In the genomic region with DNA sequence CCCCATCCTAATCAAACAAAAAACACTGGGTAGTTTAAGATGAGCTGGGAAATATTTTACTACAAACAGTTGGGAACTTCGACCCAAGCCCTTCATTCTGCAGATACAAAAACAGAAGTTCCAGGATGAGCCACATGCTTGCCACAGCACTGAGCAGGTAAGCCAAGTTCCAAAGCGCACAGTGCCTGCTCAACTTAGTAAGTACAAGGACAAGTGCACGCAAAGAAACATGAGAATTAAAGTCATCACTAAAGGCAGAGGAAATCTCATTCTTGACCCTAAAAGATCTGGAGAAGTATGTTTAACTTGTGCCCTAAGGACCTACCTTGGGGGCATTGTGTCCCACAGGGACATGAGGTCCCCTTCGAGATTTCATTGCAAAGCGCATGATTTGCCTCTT, we compare ENCODE assay signal across 8 cellular contexts. TPM values are rescaled to one million over a fixed set of nuclear protein-coding genes. Genes with fewer than 3 reads are reported as not detected.
A peak's percentile ranks its signal among the peaks of the same experiment; 100 is the strongest.
DNase-seq lines count a peak whose midpoint lies in the region; ATAC-seq and TF ChIP-seq lines count a peak whose summit lies in the region.

No MANE protein-coding gene starts in this region.

- H3K9ac ChIP-seq in DND-41 (ENCODE audit: low read depth, low read length) (peak overlapping the region; percentile 81), Loucy (ENCODE audit: low read depth, low read length, poor library complexity, severe bottlenecking) (peak overlapping the region; percentile 96)

- H3K9me3 ChIP-seq in DND-41 (ENCODE audit: insufficient read depth, low read length, severe bottlenecking) = no peaks in the 10 kb centered on the region
- no peaks in the 10 kb centered on the region for H3K9me3 ChIP-seq in Loucy (ENCODE audit: insufficient read depth, low read depth, low read length)
- H3K9me3 ChIP-seq in lung (ENCODE audit: control insufficient read depth in 2 of 2, insufficient read depth in 1 of 2, low read length in 1 of 2) = no peaks in the 10 kb centered on the region
- no peaks in the 10 kb centered on the region for H3K9me3 ChIP-seq in upper lobe of right lung

- H2AFZ ChIP-seq in DND-41 (ENCODE audit: low read depth, low read length) (no peak overlapping the region), Loucy (ENCODE audit: low read length) (no peak overlapping the region)

- H3K4me1 ChIP-seq in DND-41 (ENCODE audit: insufficient read depth, low read length) (peaks cover 53% of the 10 kb centered on the region), Loucy (ENCODE audit: insufficient read depth, low read length, poor library complexity, severe bottlenecking) (peaks cover 51% of the 10 kb centered on the region), lung (ENCODE audit: control insufficient read depth in 2 of 2, insufficient read depth in 2 of 2, low read length in 2 of 2) (peaks cover 1 to 19% of the 10 kb centered on the region in 2 donors), upper lobe of right lung (peaks cover 38% of the 10 kb centered on the region)

- ATAC-seq in DND-41 (ENCODE audit: insufficient read depth, low read depth) (no peak), lung (ENCODE audit: insufficient read depth, low FRiP score) (no peak), upper lobe of right lung (no peak), GM21576 (IDR thresholded peaks at IDR 0.05; ENCODE audit: unreplicated experiment) (no peak), GM21529 (IDR thresholded peaks at IDR 0.05; ENCODE audit: unreplicated experiment) (no peak), HG03175 (IDR thresholded peaks at IDR 0.05; ENCODE audit: unreplicated experiment) (no peak)

- DNase-seq in DND-41 (no peak), brain microvascular endothelial cell (peak; percentile 35), lung (ENCODE audit: low spot score) (no peak), upper lobe of right lung (no peak)

- H3K36me3 ChIP-seq in DND-41 (ENCODE audit: insufficient read depth, low read length) = peaks cover 46% of the 10 kb centered on the region
- peaks cover 7% of the 10 kb centered on the region for H3K36me3 ChIP-seq in Loucy (ENCODE audit: insufficient read depth, low read length)
- peaks cover 14% of the 10 kb centered on the region for H3K36me3 ChIP-seq in brain microvascular endothelial cell (replicated peaks)
- peaks cover 5% of the 10 kb centered on the region in 2 donors for H3K36me3 ChIP-seq in lung (ENCODE audit: control insufficient read depth in 2 of 2, insufficient read depth in 2 of 2, low read length in 2 of 2)
- H3K36me3 ChIP-seq in upper lobe of right lung = peaks cover 34% of the 10 kb centered on the region

- in situ Hi-C loops in brain microvascular endothelial cell (cut with HindIII; ENCODE audit: low pct_ligation_motif_present, low sequenced_read_pairs) = no loop called here

- H3K79me2 ChIP-seq in DND-41 (ENCODE audit: insufficient read depth, low read length) (peaks cover 92% of the 10 kb centered on the region), Loucy (ENCODE audit: insufficient read depth, low read length) (peaks cover 88% of the 10 kb centered on the region)

- no peaks in the 10 kb centered on the region for H3K9me2 ChIP-seq in Loucy (replicated peaks; ENCODE audit: low read depth, low read length)

- no peak for TF ChIP-seq CTCF in DND-41 (IDR thresholded peaks at IDR 0.05; ENCODE audit: borderline replicate concordance, extremely low read depth, low read length, poor library complexity, severe bottlenecking)
- no peak for TF ChIP-seq CTCF in Loucy (conservative IDR thresholded peaks at IDR 0.05; ENCODE audit: low read length)
- no peak for TF ChIP-seq CTCF in brain microvascular endothelial cell (IDR thresholded peaks at IDR 0.05; ENCODE audit: low read depth, low read length, missing control alignments)
- no peak for TF ChIP-seq CTCF in lung (IDR thresholded peaks at IDR 0.05; ENCODE audit: control extremely low read depth, extremely low read depth)
- TF ChIP-seq CTCF in upper lobe of right lung (IDR thresholded peaks at IDR 0.05) = no peak

- 11 to 12% methylated on average over 5 of the region's 5 CpGs for WGBS in lung, 2 donors

- H3K27me3 ChIP-seq in DND-41 (ENCODE audit: insufficient read depth, low read length, poor library complexity) (no peaks in the 10 kb centered on the region), Loucy (ENCODE audit: insufficient read depth, low read length, poor library complexity, severe bottlenecking) (no peaks in the 10 kb centered on the region), brain microvascular endothelial cell (replicated peaks) (no peaks in the 10 kb centered on the region), lung (ENCODE audit: control insufficient read depth, insufficient read depth) (no peaks in the 10 kb centered on the region), upper lobe of right lung (no peaks in the 10 kb centered on the region)

- peak overlapping the region; percentile 63 to 72 for H3K4me3 ChIP-seq in DND-41 (ENCODE audit: low read depth in 1 of 2, low read length in 2 of 2)
- peak overlapping the region; percentile 91 for H3K4me3 ChIP-seq in Loucy (ENCODE audit: low read length, poor library complexity, severe bottlenecking)
- peak overlapping the region; percentile 98 for H3K4me3 ChIP-seq in brain microvascular endothelial cell (ENCODE audit: low read depth, low read length)
- H3K4me3 ChIP-seq in lung = peak overlapping the region; percentile 83
- peak overlapping the region; percentile 78 for H3K4me3 ChIP-seq in upper lobe of right lung

- peaks cover 29% of the 10 kb centered on the region; the same call in 1 of the 2 replicates for H4K20me1 ChIP-seq in DND-41 (ENCODE audit: insufficient read depth, low read length)
- H4K20me1 ChIP-seq in Loucy (ENCODE audit: insufficient read depth, low read length, poor library complexity, severe bottlenecking) = peaks cover 60% of the 10 kb centered on the region

- peak overlapping the region; percentile 87 for H3K4me2 ChIP-seq in DND-41 (ENCODE audit: insufficient read depth, low read length)
- peak overlapping the region; percentile 95 for H3K4me2 ChIP-seq in Loucy (ENCODE audit: low read depth, low read length, poor library complexity, severe bottlenecking)

- intact Hi-C loops in upper lobe of right lung (cut with DNase I) = no loop called here

- peak overlapping the region; percentile 88 for H3K27ac ChIP-seq in DND-41 (ENCODE audit: low read length)
- H3K27ac ChIP-seq in brain microvascular endothelial cell = peak overlapping the region; percentile 99
- H3K27ac ChIP-seq in lung (ENCODE audit: low read depth in 1 of 2, low read length in 1 of 2) = peak overlapping the region; percentile 55 to 97
- peak overlapping the region; percentile 98 for H3K27ac ChIP-seq in upper lobe of right lung

- no peaks in the 10 kb centered on the region for H3F3A ChIP-seq in Loucy (ENCODE audit: low read depth)

RNA-seq across cellular contexts. Expression of gene UBAP2L, which starts 1.2 kb away (rescaled TPM):
- total RNA-seq in lung = 100 to 1,000 TPM; 126 to 147 TPM
- polyA plus RNA-seq in lung = 10 to 100 TPM; 67.3 to 84.2 TPM
- total RNA-seq in upper lobe of right lung = 156 TPM

RNA-seq across cellular contexts. Expression of gene CFAP141, which starts 13.4 kb away (rescaled TPM):
- total RNA-seq in lung (1 to 10 TPM; 3.2 to 5.4 TPM), upper lobe of right lung (not detected)
- 1 to 10 TPM; 3.7 to 8.4 TPM for polyA plus RNA-seq in lung

RNA-seq across cellular contexts. Expression of gene TPM3, which starts 27.6 kb away (rescaled TPM):
- total RNA-seq in lung (100 to 1,000 TPM; 164 to 433 TPM), upper lobe of right lung (326 TPM)
- polyA plus RNA-seq in lung = 100 to 1,000 TPM; 178 to 482 TPM

RNA-seq across cellular contexts. Expression of gene HAX1, which starts 52.9 kb away (rescaled TPM):
- 10 to 100 TPM; 42.7 to 86.8 TPM for total RNA-seq in lung
- 100 to 1,000 TPM in 1 of 2 donors, 10 to 100 TPM in 1; 92.2 to 168 TPM for polyA plus RNA-seq in lung
- total RNA-seq in upper lobe of right lung = 78.2 TPM
